22 cellular contexts compared by ENCODE assay signal in genomic region chr9:133725886-133726285, GRCh38.
"Had no signal": no experiment of that assay in that cellular context is flagged by ENCODE, and none has a peak within 500 bp of the region (broad histone marks: within the 10 kb centered on the region; RNA-seq: fewer than 3 reads in every experiment).

No MANE protein-coding gene starts in this region.

- H3K27me3 Mint-ChIP-seq: activated naive CD8-positive, alpha-beta T cell treated with anti-CD3 and anti-CD28 coated beads for 36 hours had no signal

- H3K27me3 ChIP-seq: adrenal gland, body of pancreas, colonic mucosa, neutrophil, pancreas, vagina had no signal

- H3K9me3 Mint-ChIP-seq: activated naive CD4-positive, alpha-beta T cell treated with anti-CD3 and anti-CD28 coated beads for 36 hours; activated naive CD8-positive, alpha-beta T cell treated with anti-CD3 and anti-CD28 coated beads for 36 hours; activated T-helper 2 cell treated with anti-CD3 and anti-CD28 coated beads, Interferon-gamma antibody, Interleukin-2, Interleukin-4, amounts not matched to agents 10 μg/mL and 5 μg/mL and 100 μg/mL, durations not matched to agents 14 hours and 24 hours and 36 hours; T-helper 1 cell treated with Interleukin-12 subunit alpha and Interleukin-12 subunit beta and Interleukin-4 antibody, amounts not matched to agents 30 μg/mL and 1 μg/mL, for 36 hours had no signal

- H3K36me3 Mint-ChIP-seq: activated naive CD8-positive, alpha-beta T cell treated with anti-CD3 and anti-CD28 coated beads for 36 hours; stimulated activated naive B cell treated with anti-CD40 and anti-IgM and Interleukin-4, amounts not matched to agents 10 μg/mL and 1 μg/mL and 100 μg/mL, for 72 hours had no signal

- H3K4me1 ChIP-seq: adrenal gland, colonic mucosa, esophagus squamous epithelium, left ventricle myocardium inferior, pancreas, prostate gland, suprapubic skin, vagina had no signal

- H3K4me1 Mint-ChIP-seq: activated naive CD8-positive, alpha-beta T cell treated with anti-CD3 and anti-CD28 coated beads for 36 hours; mesothelial cell of epicardium; nephron progenitor cell had no signal

- H3K4me3 Mint-ChIP-seq: activated naive CD4-positive, alpha-beta T cell treated with anti-CD3 and anti-CD28 coated beads for 36 hours; activated naive CD8-positive, alpha-beta T cell treated with anti-CD3 and anti-CD28 coated beads for 36 hours; mesothelial cell of epicardium; naive B cell; nephron progenitor cell; stimulated activated naive B cell treated with anti-CD40 and anti-IgM and Interleukin-4, amounts not matched to agents 10 μg/mL and 1 μg/mL and 100 μg/mL, for 72 hours; T-helper 1 cell treated with Interleukin-12 subunit alpha and Interleukin-12 subunit beta and Interleukin-4 antibody, amounts not matched to agents 30 μg/mL and 1 μg/mL, for 36 hours had no signal

- H3K9me3 ChIP-seq: adrenal gland, body of pancreas, colonic mucosa, esophagus squamous epithelium, left ventricle myocardium inferior, neutrophil, pancreas, prostate gland, suprapubic skin, vagina had no signal

- H3K27ac Mint-ChIP-seq: activated naive CD4-positive, alpha-beta T cell treated with anti-CD3 and anti-CD28 coated beads for 36 hours; activated naive CD8-positive, alpha-beta T cell treated with anti-CD3 and anti-CD28 coated beads for 36 hours; activated T-helper 2 cell treated with anti-CD3 and anti-CD28 coated beads, Interferon-gamma antibody, Interleukin-2, Interleukin-4, amounts not matched to agents 10 μg/mL and 5 μg/mL and 100 μg/mL, durations not matched to agents 14 hours and 24 hours and 36 hours; mesothelial cell of epicardium; nephron progenitor cell; stimulated activated naive B cell treated with anti-CD40 and anti-IgM and Interleukin-4, amounts not matched to agents 10 μg/mL and 1 μg/mL and 100 μg/mL, for 72 hours; T-helper 1 cell treated with Interleukin-12 subunit alpha and Interleukin-12 subunit beta and Interleukin-4 antibody, amounts not matched to agents 30 μg/mL and 1 μg/mL, for 36 hours had no signal

- H3K4me3 ChIP-seq: adrenal gland, body of pancreas, colonic mucosa, esophagus squamous epithelium, left ventricle myocardium inferior, pancreas, prostate gland, smooth muscle cell, suprapubic skin, vagina had no signal

- H3K27ac ChIP-seq: adrenal gland, body of pancreas, colonic mucosa, epithelial cell of prostate, esophagus squamous epithelium, left ventricle myocardium inferior, neutrophil, pancreas, prostate gland, suprapubic skin, vagina, VCaP had no signal

- H3K36me3 ChIP-seq: adrenal gland, colonic mucosa, esophagus squamous epithelium, left ventricle myocardium inferior, neutrophil, pancreas, prostate gland, suprapubic skin, vagina had no signal

- DNase-seq: esophagus squamous epithelium; foreskin melanocyte; naive B cell; stimulated activated naive B cell treated with anti-CD40 and anti-IgM and Interleukin-4, amounts not matched to agents 10 μg/mL and 1 μg/mL and 100 μg/mL, for 72 hours had no signal
